In the genomic region with DNA sequence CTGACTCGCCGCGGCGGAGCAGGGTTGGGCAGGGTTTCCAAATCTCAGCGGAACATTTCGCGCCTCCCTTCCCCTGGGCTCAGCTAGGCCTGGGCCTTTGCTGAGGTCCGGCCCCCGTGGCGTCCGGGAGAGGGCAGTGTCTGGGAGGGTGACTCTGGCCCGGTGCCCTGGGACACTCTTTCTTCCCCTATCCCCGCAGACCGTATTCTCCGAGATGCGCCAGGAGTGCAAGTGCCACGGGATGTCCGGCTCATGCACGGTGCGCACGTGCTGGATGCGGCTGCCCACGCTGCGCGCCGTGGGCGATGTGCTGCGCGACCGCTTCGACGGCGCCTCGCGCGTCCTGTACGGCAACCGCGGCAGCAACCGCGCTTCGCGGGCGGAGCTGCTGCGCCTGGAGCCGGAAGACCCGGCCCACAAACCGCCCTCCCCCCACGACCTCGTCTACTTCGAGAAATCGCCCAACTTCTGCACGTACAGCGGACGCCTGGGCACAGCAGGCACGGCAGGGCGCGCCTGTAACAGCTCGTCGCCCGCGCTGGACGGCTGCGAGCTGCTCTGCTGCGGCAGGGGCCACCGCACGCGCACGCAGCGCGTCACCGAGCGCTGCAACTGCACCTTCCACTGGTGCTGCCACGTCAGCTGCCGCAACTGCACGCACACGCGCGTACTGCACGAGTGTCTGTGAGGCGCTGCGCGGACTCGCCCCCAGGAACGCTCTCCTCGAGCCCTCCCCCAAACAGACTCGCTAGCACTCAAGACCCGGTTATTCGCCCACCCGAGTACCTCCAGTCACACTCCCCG, we compare ENCODE assay signal across 2 cellular contexts.
TF ChIP-seq lines count a peak whose summit lies in the region.

No MANE protein-coding gene starts in this region.

TF ChIP-seq in IMR-90, 13 proteins besides CTCF, POLR2A, EP300 and RAD21 (continued from another document):
- TF ChIP-seq NFE2L2 (IDR thresholded peaks at IDR 0.05; ENCODE audit: low read depth, low read length) (no peak), BHLHE40 (IDR thresholded peaks at IDR 0.05; ENCODE audit: low read depth, low read length) (peak; percentile 36), MAFK (IDR thresholded peaks at IDR 0.05; ENCODE audit: low read depth, low read length) (no peak), CHD1 (IDR thresholded peaks at IDR 0.05; ENCODE audit: low read depth, low read length) (no peak)
- TF ChIP-seq, protein P1, sequence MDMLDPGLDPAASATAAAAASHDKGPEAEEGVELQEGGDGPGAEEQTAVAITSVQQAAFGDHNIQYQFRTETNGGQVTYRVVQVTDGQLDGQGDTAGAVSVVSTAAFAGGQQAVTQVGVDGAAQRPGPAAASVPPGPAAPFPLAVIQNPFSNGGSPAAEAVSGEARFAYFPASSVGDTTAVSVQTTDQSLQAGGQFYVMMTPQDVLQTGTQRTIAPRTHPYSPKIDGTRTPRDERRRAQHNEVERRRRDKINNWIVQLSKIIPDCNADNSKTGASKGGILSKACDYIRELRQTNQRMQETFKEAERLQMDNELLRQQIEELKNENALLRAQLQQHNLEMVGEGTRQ (IDR thresholded peaks at IDR 0.05; ENCODE audit: low read depth, low read length): no peak

TF ChIP-seq in HEK293T, 16 proteins besides CTCF, POLR2A, EP300 and RAD21 (continued from another document):
- TF ChIP-seq, protein P2, sequence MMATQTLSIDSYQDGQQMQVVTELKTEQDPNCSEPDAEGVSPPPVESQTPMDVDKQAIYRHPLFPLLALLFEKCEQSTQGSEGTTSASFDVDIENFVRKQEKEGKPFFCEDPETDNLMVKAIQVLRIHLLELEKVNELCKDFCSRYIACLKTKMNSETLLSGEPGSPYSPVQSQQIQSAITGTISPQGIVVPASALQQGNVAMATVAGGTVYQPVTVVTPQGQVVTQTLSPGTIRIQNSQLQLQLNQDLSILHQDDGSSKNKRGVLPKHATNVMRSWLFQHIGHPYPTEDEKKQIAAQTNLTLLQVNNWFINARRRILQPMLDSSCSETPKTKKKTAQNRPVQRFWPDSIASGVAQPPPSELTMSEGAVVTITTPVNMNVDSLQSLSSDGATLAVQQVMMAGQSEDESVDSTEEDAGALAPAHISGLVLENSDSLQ (IDR thresholded peaks at IDR 0.05): no peak
- no peak for TF ChIP-seq FOXK2 (IDR thresholded peaks at IDR 0.05)
- TF ChIP-seq TARDBP (IDR thresholded peaks at IDR 0.05): no peak
- TF ChIP-seq LEF1 (IDR thresholded peaks at IDR 0.05; ENCODE audit: borderline replicate concordance): no peak
TF ChIP-seq in HEK293T: peak in this region for 0.
